Comparison of ENCODE assay signal across 1 cellular context in the genomic region with DNA sequence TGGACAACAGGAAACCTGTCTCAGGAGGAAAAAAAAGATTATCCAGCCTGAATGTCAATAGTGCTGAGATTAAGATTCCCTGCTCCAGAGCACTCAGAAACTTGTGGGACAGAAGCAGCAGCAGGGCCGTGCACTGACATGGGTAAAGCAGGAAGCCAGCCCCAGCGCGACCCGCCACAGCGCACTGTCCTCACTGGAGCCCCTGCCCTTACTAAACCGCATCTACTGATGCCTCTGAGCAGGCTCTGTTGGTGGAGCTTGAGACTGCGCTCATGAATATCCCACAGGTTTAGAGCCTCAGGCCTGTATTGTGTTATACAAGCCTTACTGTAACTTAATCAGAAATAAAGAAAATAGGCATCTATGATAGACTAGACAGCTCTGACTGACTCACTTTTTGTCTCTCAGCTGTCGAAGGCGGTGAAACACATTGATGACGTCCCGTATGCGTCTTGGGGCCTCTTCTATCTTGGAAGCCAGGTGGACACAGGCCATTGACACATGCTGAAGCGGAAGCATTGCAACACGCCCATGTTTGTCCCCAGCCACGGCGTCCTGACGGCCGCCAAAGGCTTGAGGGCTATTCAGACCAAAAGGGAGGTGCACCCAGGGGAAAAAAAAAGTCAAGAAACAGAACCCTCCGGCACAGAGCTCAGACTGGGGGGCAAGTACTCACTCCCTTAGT.
TF ChIP-seq lines count a peak whose summit lies in the region.

No MANE protein-coding gene starts in this region.

TF ChIP-seq in HepG2, 621 proteins besides CTCF, POLR2A, EP300 and RAD21 (continues in another document):
- TF ChIP-seq POLR2G (IDR thresholded peaks at IDR 0.05; ENCODE audit: low read depth, low read length) = peak; percentile 40; the same call in 1 of the 2 replicates
- peak; percentile 69; the same call in 1 of the 2 replicates for TF ChIP-seq ZMYM3 (CRISPR knock-in tag; IDR thresholded peaks at IDR 0.05)
- TF ChIP-seq HNF4G (IDR thresholded peaks at IDR 0.05; ENCODE audit: borderline replicate concordance, low read depth, low read length) = no peak
- no peak for TF ChIP-seq HNF4G (CRISPR knock-in tag; IDR thresholded peaks at IDR 0.05; ENCODE audit: borderline replicate concordance, low read depth)
- 0 out of 2 replicates have a peak, but pooled peaks have one; percentile 21 for TF ChIP-seq MIER3 (CRISPR knock-in tag; IDR thresholded peaks at IDR 0.05; ENCODE audit: borderline replicate concordance)
- peak; percentile 32; the same call in 1 of the 2 replicates for TF ChIP-seq HOXA3 (CRISPR knock-in tag; IDR thresholded peaks at IDR 0.05)
- TF ChIP-seq, protein P1, sequence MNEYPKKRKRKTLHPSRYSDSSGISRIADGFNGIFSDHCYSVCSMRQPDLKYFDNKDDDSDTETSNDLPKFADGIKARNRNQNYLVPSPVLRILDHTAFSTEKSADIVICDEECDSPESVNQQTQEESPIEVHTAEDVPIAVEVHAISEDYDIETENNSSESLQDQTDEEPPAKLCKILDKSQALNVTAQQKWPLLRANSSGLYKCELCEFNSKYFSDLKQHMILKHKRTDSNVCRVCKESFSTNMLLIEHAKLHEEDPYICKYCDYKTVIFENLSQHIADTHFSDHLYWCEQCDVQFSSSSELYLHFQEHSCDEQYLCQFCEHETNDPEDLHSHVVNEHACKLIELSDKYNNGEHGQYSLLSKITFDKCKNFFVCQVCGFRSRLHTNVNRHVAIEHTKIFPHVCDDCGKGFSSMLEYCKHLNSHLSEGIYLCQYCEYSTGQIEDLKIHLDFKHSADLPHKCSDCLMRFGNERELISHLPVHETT (CRISPR knock-in tag; conservative IDR thresholded peaks at IDR 0.05) = no peak
- TF ChIP-seq GABPA (IDR thresholded peaks at IDR 0.05; ENCODE audit: low read depth, low read length) = no peak
- peak; percentile 27 for TF ChIP-seq GABPA (CRISPR knock-in tag; IDR thresholded peaks at IDR 0.05; ENCODE audit: low read depth)
- TF ChIP-seq SMARCE1 (IDR thresholded peaks at IDR 0.05; ENCODE audit: borderline replicate concordance) = no peak
- TF ChIP-seq, protein P2, sequence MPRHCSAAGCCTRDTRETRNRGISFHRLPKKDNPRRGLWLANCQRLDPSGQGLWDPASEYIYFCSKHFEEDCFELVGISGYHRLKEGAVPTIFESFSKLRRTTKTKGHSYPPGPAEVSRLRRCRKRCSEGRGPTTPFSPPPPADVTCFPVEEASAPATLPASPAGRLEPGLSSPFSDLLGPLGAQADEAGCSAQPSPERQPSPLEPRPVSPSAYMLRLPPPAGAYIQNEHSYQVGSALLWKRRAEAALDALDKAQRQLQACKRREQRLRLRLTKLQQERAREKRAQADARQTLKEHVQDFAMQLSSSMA (CRISPR knock-in tag; IDR thresholded peaks at IDR 0.05) = peak; percentile 63; the same call in 1 of the 2 replicates
- peak; percentile 41; the same call in 1 of the 2 replicates for TF ChIP-seq CREB1 (IDR thresholded peaks at IDR 0.05)
- TF ChIP-seq CREB1 (CRISPR knock-in tag; IDR thresholded peaks at IDR 0.05) = no peak
- TF ChIP-seq, protein P3, sequence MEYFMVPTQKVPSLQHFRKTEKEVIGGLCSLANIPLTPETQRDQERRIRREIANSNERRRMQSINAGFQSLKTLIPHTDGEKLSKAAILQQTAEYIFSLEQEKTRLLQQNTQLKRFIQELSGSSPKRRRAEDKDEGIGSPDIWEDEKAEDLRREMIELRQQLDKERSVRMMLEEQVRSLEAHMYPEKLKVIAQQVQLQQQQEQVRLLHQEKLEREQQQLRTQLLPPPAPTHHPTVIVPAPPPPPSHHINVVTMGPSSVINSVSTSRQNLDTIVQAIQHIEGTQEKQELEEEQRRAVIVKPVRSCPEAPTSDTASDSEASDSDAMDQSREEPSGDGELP (IDR thresholded peaks at IDR 0.05; ENCODE audit: borderline replicate concordance, low read depth) = no peak
- TF ChIP-seq, protein P4, sequence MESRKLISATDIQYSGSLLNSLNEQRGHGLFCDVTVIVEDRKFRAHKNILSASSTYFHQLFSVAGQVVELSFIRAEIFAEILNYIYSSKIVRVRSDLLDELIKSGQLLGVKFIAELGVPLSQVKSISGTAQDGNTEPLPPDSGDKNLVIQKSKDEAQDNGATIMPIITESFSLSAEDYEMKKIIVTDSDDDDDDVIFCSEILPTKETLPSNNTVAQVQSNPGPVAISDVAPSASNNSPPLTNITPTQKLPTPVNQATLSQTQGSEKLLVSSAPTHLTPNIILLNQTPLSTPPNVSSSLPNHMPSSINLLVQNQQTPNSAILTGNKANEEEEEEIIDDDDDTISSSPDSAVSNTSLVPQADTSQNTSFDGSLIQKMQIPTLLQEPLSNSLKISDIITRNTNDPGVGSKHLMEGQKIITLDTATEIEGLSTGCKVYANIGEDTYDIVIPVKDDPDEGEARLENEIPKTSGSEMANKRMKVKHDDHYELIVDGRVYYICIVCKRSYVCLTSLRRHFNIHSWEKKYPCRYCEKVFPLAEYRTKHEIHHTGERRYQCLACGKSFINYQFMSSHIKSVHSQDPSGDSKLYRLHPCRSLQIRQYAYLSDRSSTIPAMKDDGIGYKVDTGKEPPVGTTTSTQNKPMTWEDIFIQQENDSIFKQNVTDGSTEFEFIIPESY (CRISPR knock-in tag; IDR thresholded peaks at IDR 0.05) = peak; percentile 93
- peak; percentile 26; the same call in 1 of the 3 replicates for TF ChIP-seq MXI1 (IDR thresholded peaks at IDR 0.05; ENCODE audit: borderline replicate concordance, low read depth, low read length)
- peak; percentile 70; the same call in 1 of the 2 replicates for TF ChIP-seq ETV5 (CRISPR knock-in tag; IDR thresholded peaks at IDR 0.05; ENCODE audit: borderline replicate concordance)
- TF ChIP-seq, protein P5, sequence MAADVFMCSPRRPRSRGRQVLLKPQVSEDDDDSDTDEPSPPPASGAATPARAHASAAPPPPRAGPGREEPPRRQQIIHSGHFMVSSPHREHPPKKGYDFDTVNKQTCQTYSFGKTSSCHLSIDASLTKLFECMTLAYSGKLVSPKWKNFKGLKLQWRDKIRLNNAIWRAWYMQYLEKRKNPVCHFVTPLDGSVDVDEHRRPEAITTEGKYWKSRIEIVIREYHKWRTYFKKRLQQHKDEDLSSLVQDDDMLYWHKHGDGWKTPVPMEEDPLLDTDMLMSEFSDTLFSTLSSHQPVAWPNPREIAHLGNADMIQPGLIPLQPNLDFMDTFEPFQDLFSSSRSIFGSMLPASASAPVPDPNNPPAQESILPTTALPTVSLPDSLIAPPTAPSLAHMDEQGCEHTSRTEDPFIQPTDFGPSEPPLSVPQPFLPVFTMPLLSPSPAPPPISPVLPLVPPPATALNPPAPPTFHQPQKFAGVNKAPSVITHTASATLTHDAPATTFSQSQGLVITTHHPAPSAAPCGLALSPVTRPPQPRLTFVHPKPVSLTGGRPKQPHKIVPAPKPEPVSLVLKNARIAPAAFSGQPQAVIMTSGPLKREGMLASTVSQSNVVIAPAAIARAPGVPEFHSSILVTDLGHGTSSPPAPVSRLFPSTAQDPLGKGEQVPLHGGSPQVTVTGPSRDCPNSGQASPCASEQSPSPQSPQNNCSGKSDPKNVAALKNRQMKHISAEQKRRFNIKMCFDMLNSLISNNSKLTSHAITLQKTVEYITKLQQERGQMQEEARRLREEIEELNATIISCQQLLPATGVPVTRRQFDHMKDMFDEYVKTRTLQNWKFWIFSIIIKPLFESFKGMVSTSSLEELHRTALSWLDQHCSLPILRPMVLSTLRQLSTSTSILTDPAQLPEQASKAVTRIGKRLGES (CRISPR knock-in tag; IDR thresholded peaks at IDR 0.05; ENCODE audit: borderline replicate concordance) = no peak
- TF ChIP-seq, protein P6, sequence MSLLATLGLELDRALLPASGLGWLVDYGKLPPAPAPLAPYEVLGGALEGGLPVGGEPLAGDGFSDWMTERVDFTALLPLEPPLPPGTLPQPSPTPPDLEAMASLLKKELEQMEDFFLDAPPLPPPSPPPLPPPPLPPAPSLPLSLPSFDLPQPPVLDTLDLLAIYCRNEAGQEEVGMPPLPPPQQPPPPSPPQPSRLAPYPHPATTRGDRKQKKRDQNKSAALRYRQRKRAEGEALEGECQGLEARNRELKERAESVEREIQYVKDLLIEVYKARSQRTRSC (CRISPR knock-in tag; IDR thresholded peaks at IDR 0.05; ENCODE audit: low read depth) = no peak
- TF ChIP-seq, protein P7, sequence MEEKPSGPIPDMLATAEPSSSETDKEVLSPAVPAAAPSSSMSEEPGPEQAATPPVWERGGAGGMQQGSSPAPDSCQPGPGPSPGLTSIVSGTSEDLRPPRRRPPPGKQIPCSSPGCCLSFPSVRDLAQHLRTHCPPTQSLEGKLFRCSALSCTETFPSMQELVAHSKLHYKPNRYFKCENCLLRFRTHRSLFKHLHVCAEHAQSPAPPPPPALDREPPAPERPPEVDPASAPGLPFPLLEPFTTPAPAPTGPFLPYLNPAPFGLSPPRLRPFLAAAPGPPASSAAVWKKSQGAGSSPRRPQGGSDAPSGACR (CRISPR knock-in tag; IDR thresholded peaks at IDR 0.05) = peak; percentile 42; the same call in 1 of the 2 replicates
- TF ChIP-seq, protein P8, sequence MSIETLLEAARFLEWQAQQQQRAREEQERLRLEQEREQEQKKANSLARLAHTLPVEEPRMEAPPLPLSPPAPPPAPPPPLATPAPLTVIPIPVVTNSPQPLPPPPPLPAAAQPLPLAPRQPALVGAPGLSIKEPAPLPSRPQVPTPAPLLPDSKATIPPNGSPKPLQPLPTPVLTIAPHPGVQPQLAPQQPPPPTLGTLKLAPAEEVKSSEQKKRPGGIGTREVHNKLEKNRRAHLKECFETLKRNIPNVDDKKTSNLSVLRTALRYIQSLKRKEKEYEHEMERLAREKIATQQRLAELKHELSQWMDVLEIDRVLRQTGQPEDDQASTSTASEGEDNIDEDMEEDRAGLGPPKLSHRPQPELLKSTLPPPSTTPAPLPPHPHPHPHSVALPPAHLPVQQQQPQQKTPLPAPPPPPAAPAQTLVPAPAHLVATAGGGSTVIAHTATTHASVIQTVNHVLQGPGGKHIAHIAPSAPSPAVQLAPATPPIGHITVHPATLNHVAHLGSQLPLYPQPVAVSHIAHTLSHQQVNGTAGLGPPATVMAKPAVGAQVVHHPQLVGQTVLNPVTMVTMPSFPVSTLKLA (IDR thresholded peaks at IDR 0.05) = peak; percentile 46
- TF ChIP-seq ZBTB38 (CRISPR knock-in tag; IDR thresholded peaks at IDR 0.05) = 0 out of 2 replicates have a peak, but pooled peaks have one; percentile 35
- TF ChIP-seq CEBPB (IDR thresholded peaks at IDR 0.05; ENCODE audit: borderline replicate concordance, low read depth, low read length) = peak; percentile 79
- TF ChIP-seq, protein P9, sequence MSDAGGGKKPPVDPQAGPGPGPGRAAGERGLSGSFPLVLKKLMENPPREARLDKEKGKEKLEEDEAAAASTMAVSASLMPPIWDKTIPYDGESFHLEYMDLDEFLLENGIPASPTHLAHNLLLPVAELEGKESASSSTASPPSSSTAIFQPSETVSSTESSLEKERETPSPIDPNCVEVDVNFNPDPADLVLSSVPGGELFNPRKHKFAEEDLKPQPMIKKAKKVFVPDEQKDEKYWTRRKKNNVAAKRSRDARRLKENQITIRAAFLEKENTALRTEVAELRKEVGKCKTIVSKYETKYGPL (CRISPR knock-in tag; IDR thresholded peaks at IDR 0.05) = no peak
- TF ChIP-seq, protein P10, sequence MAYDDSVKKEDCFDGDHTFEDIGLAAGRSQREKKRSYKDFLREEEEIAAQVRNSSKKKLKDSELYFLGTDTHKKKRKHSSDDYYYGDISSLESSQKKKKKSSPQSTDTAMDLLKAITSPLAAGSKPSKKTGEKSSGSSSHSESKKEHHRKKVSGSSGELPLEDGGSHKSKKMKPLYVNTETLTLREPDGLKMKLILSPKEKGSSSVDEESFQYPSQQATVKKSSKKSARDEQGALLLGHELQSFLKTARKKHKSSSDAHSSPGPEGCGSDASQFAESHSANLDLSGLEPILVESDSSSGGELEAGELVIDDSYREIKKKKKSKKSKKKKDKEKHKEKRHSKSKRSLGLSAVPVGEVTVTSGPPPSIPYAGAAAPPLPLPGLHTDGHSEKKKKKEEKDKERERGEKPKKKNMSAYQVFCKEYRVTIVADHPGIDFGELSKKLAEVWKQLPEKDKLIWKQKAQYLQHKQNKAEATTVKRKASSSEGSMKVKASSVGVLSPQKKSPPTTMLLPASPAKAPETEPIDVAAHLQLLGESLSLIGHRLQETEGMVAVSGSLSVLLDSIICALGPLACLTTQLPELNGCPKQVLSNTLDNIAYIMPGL (CRISPR knock-in tag; IDR thresholded peaks at IDR 0.05; ENCODE audit: borderline replicate concordance in 1 of 2, low read depth in 1 of 2) = peak in 1 of 2 experiments; percentile 22; a peak in 1 of 4 replicates
- TF ChIP-seq, protein P11, sequence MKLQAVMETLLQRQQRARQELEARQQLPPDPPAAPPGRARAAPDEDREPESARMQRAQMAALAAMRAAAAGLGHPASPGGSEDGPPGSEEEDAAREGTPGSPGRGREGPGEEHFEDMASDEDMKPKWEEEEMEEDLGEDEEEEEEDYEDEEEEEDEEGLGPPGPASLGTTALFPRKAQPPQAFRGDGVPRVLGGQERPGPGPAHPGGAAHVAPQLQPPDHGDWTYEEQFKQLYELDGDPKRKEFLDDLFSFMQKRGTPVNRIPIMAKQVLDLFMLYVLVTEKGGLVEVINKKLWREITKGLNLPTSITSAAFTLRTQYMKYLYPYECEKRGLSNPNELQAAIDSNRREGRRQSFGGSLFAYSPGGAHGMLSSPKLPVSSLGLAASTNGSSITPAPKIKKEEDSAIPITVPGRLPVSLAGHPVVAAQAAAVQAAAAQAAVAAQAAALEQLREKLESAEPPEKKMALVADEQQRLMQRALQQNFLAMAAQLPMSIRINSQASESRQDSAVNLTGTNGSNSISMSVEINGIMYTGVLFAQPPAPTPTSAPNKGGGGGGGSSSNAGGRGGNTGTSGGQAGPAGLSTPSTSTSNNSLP (IDR thresholded peaks at IDR 0.05; ENCODE audit: low read depth, low read length) = no peak
- TF ChIP-seq, protein P12, sequence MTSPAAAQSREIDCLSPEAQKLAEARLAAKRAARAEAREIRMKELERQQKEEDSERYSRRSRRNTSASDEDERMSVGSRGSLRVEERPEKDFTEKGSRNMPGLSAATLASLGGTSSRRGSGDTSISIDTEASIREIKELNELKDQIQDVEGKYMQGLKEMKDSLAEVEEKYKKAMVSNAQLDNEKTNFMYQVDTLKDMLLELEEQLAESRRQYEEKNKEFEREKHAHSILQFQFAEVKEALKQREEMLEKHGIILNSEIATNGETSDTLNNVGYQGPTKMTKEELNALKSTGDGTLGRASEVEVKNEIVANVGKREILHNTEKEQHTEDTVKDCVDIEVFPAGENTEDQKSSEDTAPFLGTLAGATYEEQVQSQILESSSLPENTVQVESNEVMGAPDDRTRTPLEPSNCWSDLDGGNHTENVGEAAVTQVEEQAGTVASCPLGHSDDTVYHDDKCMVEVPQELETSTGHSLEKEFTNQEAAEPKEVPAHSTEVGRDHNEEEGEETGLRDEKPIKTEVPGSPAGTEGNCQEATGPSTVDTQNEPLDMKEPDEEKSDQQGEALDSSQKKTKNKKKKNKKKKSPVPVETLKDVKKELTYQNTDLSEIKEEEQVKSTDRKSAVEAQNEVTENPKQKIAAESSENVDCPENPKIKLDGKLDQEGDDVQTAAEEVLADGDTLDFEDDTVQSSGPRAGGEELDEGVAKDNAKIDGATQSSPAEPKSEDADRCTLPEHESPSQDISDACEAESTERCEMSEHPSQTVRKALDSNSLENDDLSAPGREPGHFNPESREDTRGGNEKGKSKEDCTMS (CRISPR knock-in tag; conservative IDR thresholded peaks at IDR 0.05) = no peak
- peak; percentile 60 for TF ChIP-seq CEBPG (CRISPR knock-in tag; IDR thresholded peaks at IDR 0.05)
